8 cellular contexts compared by ENCODE assay signal in the genomic region with DNA sequence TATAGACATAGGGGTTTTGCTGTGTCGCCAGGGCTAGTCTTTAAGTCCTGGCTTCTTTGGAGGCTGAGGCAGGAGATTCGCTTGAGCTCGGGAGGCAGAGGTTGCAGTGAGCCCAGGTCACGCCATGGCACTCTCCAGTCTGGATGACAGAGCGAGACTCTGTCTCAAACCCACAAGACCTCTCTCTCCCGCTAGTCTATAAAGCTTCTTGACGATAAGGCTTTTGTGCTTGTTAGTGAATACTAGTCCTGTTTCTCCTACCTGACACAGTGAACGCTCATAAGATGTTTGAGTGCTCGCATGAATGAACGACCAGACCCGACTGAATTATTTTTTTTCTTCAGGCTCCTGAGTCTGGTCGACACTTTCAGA. TPM values are rescaled to one million over a fixed set of nuclear protein-coding genes. Genes with fewer than 3 reads are reported as not detected.
DNase-seq lines count a peak whose midpoint lies in the region; ATAC-seq and TF ChIP-seq lines count a peak whose summit lies in the region.

No MANE protein-coding gene starts in this region.

- peak; percentile 17 for ATAC-seq in GM21529 (IDR thresholded peaks at IDR 0.05; ENCODE audit: unreplicated experiment)
- no peak for ATAC-seq in GM18870 (IDR thresholded peaks at IDR 0.05; ENCODE audit: unreplicated experiment)

- peak; percentile 77 for DNase-seq in DMS53 treated with DMSO at 0.1 percent for 48 hours (lab: John Stamatoyannopoulos, UW; ENCODE audit: unreplicated experiment)
- DNase-seq in NCI-H1092 treated with DMSO at 0.1 percent for 48 hours (lab: John Stamatoyannopoulos, UW): peak; percentile 67
- DNase-seq in breast epithelium (ENCODE audit: low spot score in 2 of 2): no peak
- no peak for DNase-seq in NCI-H2196 (lab: John Stamatoyannopoulos, UW; ENCODE audit: unreplicated experiment)
- DNase-seq in GM10248 (ENCODE audit: extremely low spot score): no peak

- H3K27ac ChIP-seq in breast epithelium: peak overlapping the region; percentile 88 to 100

- no peak for TF ChIP-seq POLR2A in breast epithelium (IDR thresholded peaks at IDR 0.05)

- POLR2A ChIA-PET in GM10248 (lab: Yijun Ruan, JAX): no interaction called here

- H3K9me3 ChIP-seq in breast epithelium: no peaks in the 10 kb centered on the region
- H3K9me3 ChIP-seq in mononuclear cell (ENCODE audit: low read depth, low read length): no peaks in the 10 kb centered on the region

- CTCF ChIA-PET in GM10248 (lab: Yijun Ruan, JAX): interaction anchor here (0.7 to 2.2 kb wide), 20 partner anchors 8 to 448 kb away, joined by 3 to 10 read pairs (median 4); partner anchors contain the start of gene SRGN

- no peaks in the 10 kb centered on the region for H3K4me1 ChIP-seq in breast epithelium
- peaks cover 40% of the 10 kb centered on the region for H3K4me1 ChIP-seq in mononuclear cell (ENCODE audit: insufficient read depth, low read length)

- intact Hi-C loops in breast epithelium (cut with DNase I; ENCODE audit: low total_unique reads): no loop called here

- TF ChIP-seq CTCF in breast epithelium (IDR thresholded peaks at IDR 0.05) (no peak), GM10248 (IDR thresholded peaks at IDR 0.05; ENCODE audit: control extremely low read depth, extremely low read depth, low read depth, missing control alignments) (no peak)

- H3K36me3 ChIP-seq in breast epithelium: no peaks in the 10 kb centered on the region

- H3K4me3 ChIP-seq in breast epithelium (peak overlapping the region; percentile 90 to 100 (median 94)), mononuclear cell (ENCODE audit: low read length) (peak overlapping the region; percentile 96)

- H3K27me3 ChIP-seq in breast epithelium (no peaks in the 10 kb centered on the region), mononuclear cell (ENCODE audit: insufficient read depth, low read length) (no peaks in the 10 kb centered on the region)

RNA-seq across cellular contexts. Expression of gene DDX21, which starts 0.6 kb away (rescaled TPM):
- 10 to 100 TPM; 52.6 to 83.9 (median 66.7) TPM for total RNA-seq in breast epithelium
- total RNA-seq in mononuclear cell: 136 TPM

RNA-seq across cellular contexts. Expression of gene KIFBP, which starts 33.2 kb away (rescaled TPM):
- total RNA-seq in breast epithelium (10 to 100 TPM; 28.2 to 37.9 (median 29.1) TPM), mononuclear cell (4.0 TPM)

RNA-seq across cellular contexts. Expression of gene DDX50, which starts 54.3 kb away (rescaled TPM):
- 10 to 100 TPM; 40.3 to 50.2 (median 43.9) TPM for total RNA-seq in breast epithelium
- total RNA-seq in mononuclear cell: 40.0 TPM

Comparison
In these comparisons a context has a peak if more than half of its experiments do, and no peak if none do; other contexts are left out.
1. DNase-seq: peak in DMS53 treated with DMSO at 0.1 percent for 48 hours (single experiment) and NCI-H1092 treated with DMSO at 0.1 percent for 48 hours (single experiment); none in breast epithelium (0 of 2), NCI-H2196 (single experiment) and GM10248 (single experiment).